In the genomic region with DNA sequence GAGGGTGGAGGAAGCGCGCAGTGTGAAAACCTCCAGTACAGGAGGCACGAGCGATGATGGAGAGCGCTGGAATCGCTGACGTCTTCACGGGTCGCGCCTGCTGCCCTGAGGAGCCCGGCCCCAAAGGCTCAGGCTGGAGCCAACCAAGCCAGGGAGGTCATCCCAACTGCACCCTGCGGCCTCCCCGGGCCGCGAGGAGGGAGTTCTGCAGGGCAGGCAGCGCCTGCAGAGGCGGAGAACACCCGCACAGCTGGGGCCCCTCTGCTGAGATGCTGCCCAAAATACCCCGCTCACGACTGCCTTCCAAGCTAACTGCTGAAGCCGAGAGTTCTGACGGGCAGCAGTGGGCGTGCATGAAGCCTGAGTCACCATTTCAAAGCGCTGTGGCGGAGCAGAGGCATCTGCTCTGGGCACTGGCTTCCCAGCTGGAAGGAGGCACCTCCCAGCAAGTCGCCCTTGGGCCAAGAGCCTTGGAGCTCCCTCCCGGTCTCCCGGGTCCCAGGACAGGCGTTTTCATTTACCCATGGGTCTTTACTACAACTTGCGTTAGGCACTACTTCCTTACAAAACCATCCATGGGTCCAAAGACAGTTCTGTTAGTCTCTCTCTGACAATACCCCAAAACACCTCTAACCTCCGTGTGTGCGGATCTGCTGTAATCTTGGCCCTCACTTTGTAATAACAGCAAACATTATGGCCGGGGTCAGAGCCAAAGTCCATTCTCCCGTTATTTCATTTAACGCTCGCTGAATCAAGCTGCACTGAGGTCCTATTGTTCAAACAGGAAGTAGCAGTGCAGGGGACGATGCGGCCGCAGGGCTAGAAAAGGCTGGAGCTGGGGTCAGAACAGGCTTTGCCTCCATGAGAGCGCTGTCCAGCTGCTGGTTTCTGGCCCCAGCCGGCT, we compare ENCODE assay signal across 8 cellular contexts.
DNase-seq lines count a peak whose midpoint lies in the region; ATAC-seq and TF ChIP-seq lines count a peak whose summit lies in the region.

No MANE protein-coding gene starts in this region.

- H3K4me1 Mint-ChIP-seq in GM23338 = peaks cover 16% of the 10 kb centered on the region

- H3K4me3 ChIP-seq in ACC112 (ENCODE audit: low read depth, low read length) (peak overlapping the region; percentile 61), GM23338 (peak overlapping the region; percentile 51), adipocyte (ENCODE audit: low read length) (peak overlapping the region; percentile 79)

- H3K4me1 ChIP-seq in ACC112 (ENCODE audit: control insufficient read depth, insufficient read depth, low read length, unreplicated experiment) (peaks cover 10% of the 10 kb centered on the region), GM23338 (ENCODE audit: insufficient read depth) (peaks cover 14% of the 10 kb centered on the region), adipocyte (ENCODE audit: control insufficient read depth, insufficient read depth, low read length) (peaks cover 16% of the 10 kb centered on the region)

- no peaks in the 10 kb centered on the region for H3K9me3 ChIP-seq in adipocyte (ENCODE audit: control insufficient read depth, low read length)

- TF ChIP-seq CTCF in GM23338 (conservative IDR thresholded peaks at IDR 0.05; ENCODE audit: low read depth in 2 of 2) (no peak), RWPE1 (conservative IDR thresholded peaks at IDR 0.05; ENCODE audit: low read depth) (no peak)

- H3K79me2 ChIP-seq in ACC112 (ENCODE audit: control insufficient read depth, insufficient read depth, low read length, unreplicated experiment) (no peaks in the 10 kb centered on the region), GM23338 (replicated peaks; ENCODE audit: insufficient read depth) (no peaks in the 10 kb centered on the region)

- H3F3A ChIP-seq in GM23338 (replicated peaks; ENCODE audit: low read depth) = 0 out of 2 replicates have a peak, but pooled peaks cover 6% of the 10 kb centered on the region

- H2AFZ ChIP-seq in ACC112 (ENCODE audit: low read length, unreplicated experiment) (peak overlapping the region; percentile 47), GM23338 (peak overlapping the region; percentile 54)

- DNase-seq in GM23338 (ENCODE audit: low spot score) (peak; percentile 85), RWPE1 (ENCODE audit: low spot score) (peak; percentile 70), adipocyte (ENCODE audit: low read depth) (peak; percentile 91), left ventricle myocardium superior (peak; percentile 58), posterior vena cava (ENCODE audit: low spot score) (peak; percentile 87), ureter (ENCODE audit: low spot score) (peak; percentile 57)

- intact Hi-C loops in left ventricle myocardium superior (cut with micrococcal nuclease) (no loop called here), posterior vena cava (cut with DNase I) (no loop called here)

- ATAC-seq in GM23338 (peak; percentile 88), left ventricle myocardium superior (peak; percentile 78), HG03457 (IDR thresholded peaks at IDR 0.05; ENCODE audit: unreplicated experiment) (no peak)

- peak overlapping the region; percentile 62 for H3K4me3 Mint-ChIP-seq in GM23338

- H3K36me3 Mint-ChIP-seq in GM23338 (ENCODE audit: low read depth) = peaks cover 3% of the 10 kb centered on the region; the same call in 1 of the 3 replicates

- H3K27ac ChIP-seq in ACC112 (ENCODE audit: low read depth, low read length) = no peak overlapping the region
- no peak overlapping the region for H3K27ac ChIP-seq in GM23338 (ENCODE audit: low read depth)
- H3K27ac ChIP-seq in RWPE1 = peak overlapping the region; percentile 26

- peak overlapping the region; percentile 85 for H3K4me2 ChIP-seq in GM23338

- peak overlapping the region; percentile 75; the same call in 1 of the 2 replicates for H3K27ac Mint-ChIP-seq in GM23338

- peaks cover 2% of the 10 kb centered on the region for H3K9me3 Mint-ChIP-seq in GM23338

- peaks cover 5% of the 10 kb centered on the region for H3K27me3 Mint-ChIP-seq in GM23338 (ENCODE audit: insufficient read depth, low read depth, poor library complexity)

- H3K36me3 ChIP-seq in ACC112 (ENCODE audit: insufficient read depth, low read length) (no peaks in the 10 kb centered on the region), GM23338 (ENCODE audit: insufficient read depth) (no peaks in the 10 kb centered on the region), adipocyte (ENCODE audit: control insufficient read depth, insufficient read depth, low read length, severe bottlenecking) (peaks cover 3% of the 10 kb centered on the region)

- no peaks in the 10 kb centered on the region for H3K9me2 ChIP-seq in GM23338 (ENCODE audit: insufficient read depth)

- H3K27me3 ChIP-seq in ACC112 (ENCODE audit: insufficient read depth, low read length) = 0 out of 2 replicates have a peak, but pooled peaks cover 3% of the 10 kb centered on the region
- 0 out of 2 replicates have a peak, but pooled peaks cover 3% of the 10 kb centered on the region for H3K27me3 ChIP-seq in GM23338 (ENCODE audit: insufficient read depth)
- H3K27me3 ChIP-seq in adipocyte (replicated peaks; ENCODE audit: control insufficient read depth, insufficient read depth, low read length) = peaks cover 10% of the 10 kb centered on the region

- POLR2A ChIA-PET in RWPE1 (lab: Yijun Ruan, JAX; ENCODE audit: low non-redundant PET) = no interaction called here

- no peak overlapping the region for H3K9ac ChIP-seq in adipocyte (ENCODE audit: low read length)

- CTCF ChIA-PET in RWPE1 (lab: Yijun Ruan, JAX) = interaction anchor here (0.6 to 1.3 kb wide), 3 partner anchors 28 to 61 kb away, joined by 3 read pairs; no protein-coding TSS in a partner anchor

- H4K20me1 ChIP-seq in GM23338 (replicated peaks; ENCODE audit: insufficient read depth) = no peaks in the 10 kb centered on the region

TF ChIP-seq in GM23338, 12 proteins besides CTCF, POLR2A, EP300 and RAD21:
- TF ChIP-seq, protein P1, sequence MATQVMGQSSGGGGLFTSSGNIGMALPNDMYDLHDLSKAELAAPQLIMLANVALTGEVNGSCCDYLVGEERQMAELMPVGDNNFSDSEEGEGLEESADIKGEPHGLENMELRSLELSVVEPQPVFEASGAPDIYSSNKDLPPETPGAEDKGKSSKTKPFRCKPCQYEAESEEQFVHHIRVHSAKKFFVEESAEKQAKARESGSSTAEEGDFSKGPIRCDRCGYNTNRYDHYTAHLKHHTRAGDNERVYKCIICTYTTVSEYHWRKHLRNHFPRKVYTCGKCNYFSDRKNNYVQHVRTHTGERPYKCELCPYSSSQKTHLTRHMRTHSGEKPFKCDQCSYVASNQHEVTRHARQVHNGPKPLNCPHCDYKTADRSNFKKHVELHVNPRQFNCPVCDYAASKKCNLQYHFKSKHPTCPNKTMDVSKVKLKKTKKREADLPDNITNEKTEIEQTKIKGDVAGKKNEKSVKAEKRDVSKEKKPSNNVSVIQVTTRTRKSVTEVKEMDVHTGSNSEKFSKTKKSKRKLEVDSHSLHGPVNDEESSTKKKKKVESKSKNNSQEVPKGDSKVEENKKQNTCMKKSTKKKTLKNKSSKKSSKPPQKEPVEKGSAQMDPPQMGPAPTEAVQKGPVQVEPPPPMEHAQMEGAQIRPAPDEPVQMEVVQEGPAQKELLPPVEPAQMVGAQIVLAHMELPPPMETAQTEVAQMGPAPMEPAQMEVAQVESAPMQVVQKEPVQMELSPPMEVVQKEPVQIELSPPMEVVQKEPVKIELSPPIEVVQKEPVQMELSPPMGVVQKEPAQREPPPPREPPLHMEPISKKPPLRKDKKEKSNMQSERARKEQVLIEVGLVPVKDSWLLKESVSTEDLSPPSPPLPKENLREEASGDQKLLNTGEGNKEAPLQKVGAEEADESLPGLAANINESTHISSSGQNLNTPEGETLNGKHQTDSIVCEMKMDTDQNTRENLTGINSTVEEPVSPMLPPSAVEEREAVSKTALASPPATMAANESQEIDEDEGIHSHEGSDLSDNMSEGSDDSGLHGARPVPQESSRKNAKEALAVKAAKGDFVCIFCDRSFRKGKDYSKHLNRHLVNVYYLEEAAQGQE (IDR thresholded peaks at IDR 0.05; ENCODE audit: unreplicated experiment) = peak; percentile 74
- no peak for TF ChIP-seq STAT1 (IDR thresholded peaks at IDR 0.05; ENCODE audit: unreplicated experiment)
